Comparison of ENCODE assay signal across 7 cellular contexts in genomic region chr1:233485809-233486398, GRCh38.
"Had no signal": no experiment of that assay in that cellular context is flagged by ENCODE, and none has a peak within 500 bp of the region (broad histone marks: within the 10 kb centered on the region; RNA-seq: fewer than 3 reads in every experiment).

No MANE protein-coding gene starts in this region.

- DNase-seq: GM23248, H9, HCEC 1CT, Karpas-422, KBM-7 had no signal

- H3K27ac Mint-ChIP-seq: H9, IgD-negative memory B cell had no signal

- H3K4me1 Mint-ChIP-seq: IgD-negative memory B cell had no signal

- H3K4me3 ChIP-seq: GM23248 had no signal

- H3K4me3 Mint-ChIP-seq: H9, IgD-negative memory B cell had no signal

- H2AFZ ChIP-seq: GM23248 had no signal

- H3K27ac ChIP-seq: GM23248, KMS-11 had no signal

- H3K4me2 ChIP-seq: KMS-11 had no signal
